22 cellular contexts compared by ENCODE assay signal in the genomic region with DNA sequence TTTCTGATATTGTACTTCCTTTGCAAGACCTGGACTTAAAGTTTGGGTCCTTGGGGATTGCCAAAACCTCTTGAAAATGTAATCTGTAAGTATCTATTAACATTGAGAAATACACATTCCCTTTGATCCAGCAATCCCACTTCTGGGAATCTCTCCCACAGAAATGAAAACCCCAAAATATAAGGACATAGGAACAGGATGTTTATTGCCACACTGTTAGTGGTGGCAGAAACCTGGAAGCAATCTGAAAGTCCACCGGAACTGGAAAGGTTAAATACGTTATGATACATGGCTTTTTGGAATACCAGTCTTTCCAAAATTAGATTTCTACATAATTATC.
"Had no signal": no experiment of that assay in that cellular context is flagged by ENCODE, and none has a peak within 500 bp of the region (broad histone marks: within the 10 kb centered on the region; RNA-seq: fewer than 3 reads in every experiment).

No MANE protein-coding gene starts in this region.

- H3K4me1 Mint-ChIP-seq: activated CD4-positive, alpha-beta T cell treated with anti-CD3 and anti-CD28 coated beads, Interleukin-2, amount 10 ng/mL, durations not matched to agents 7 days and 5 days; activated naive CD8-positive, alpha-beta T cell treated with anti-CD3 and anti-CD28 coated beads, Interleukin-2, amount 50 U/mL, for 24 hours; central memory CD8-positive, alpha-beta T cell; T-cell had no signal

- H3K4me3 Mint-ChIP-seq: activated CD4-positive, alpha-beta memory T cell treated with anti-CD3 and anti-CD28 coated beads for 36 hours; activated CD4-positive, alpha-beta T cell treated with anti-CD3 and anti-CD28 coated beads, Interleukin-2, amount 10 ng/mL, durations not matched to agents 7 days and 5 days; activated naive CD8-positive, alpha-beta T cell treated with anti-CD3 and anti-CD28 coated beads, Interleukin-2, amount 50 U/mL, for 24 hours; activated T-cell treated with anti-CD3 and anti-CD28 coated beads, Interleukin-2, amount 50 U/mL, for 4 hours; brain; central memory CD8-positive, alpha-beta T cell; T-cell had no signal

- H3K27ac ChIP-seq: SK-N-MC had no signal

- H3K4me3 ChIP-seq: SK-N-MC had no signal

- H3K9me3 Mint-ChIP-seq: activated CD4-positive, alpha-beta memory T cell treated with anti-CD3 and anti-CD28 coated beads for 36 hours; activated CD4-positive, alpha-beta T cell treated with anti-CD3 and anti-CD28 coated beads, Interleukin-2, amount 10 ng/mL, durations not matched to agents 7 days and 5 days; activated naive CD4-positive, alpha-beta T cell treated with anti-CD3 and anti-CD28 coated beads, Interleukin-2, amount 50 U/mL, for 72 hours; activated naive CD8-positive, alpha-beta T cell treated with anti-CD3 and anti-CD28 coated beads, Interleukin-2, amount 50 U/mL, for 24 hours; activated T-cell treated with anti-CD3 and anti-CD28 coated beads, Interleukin-2, amount 50 U/mL, for 4 hours; central memory CD8-positive, alpha-beta T cell; T-cell had no signal

- ATAC-seq: activated naive CD4-positive, alpha-beta T cell treated with anti-CD3 and anti-CD28 coated beads, Interleukin-2, amount 50 U/mL, for 72 hours; activated naive CD8-positive, alpha-beta T cell treated with anti-CD3 and anti-CD28 coated beads, Interleukin-2, amount 50 U/mL, for 24 hours; activated T-cell treated with anti-CD3 and anti-CD28 coated beads, Interleukin-2, amount 50 U/mL, for 4 hours; Panc1; Right ventricle myocardium inferior; T-cell had no signal

- H3K27ac Mint-ChIP-seq: activated CD4-positive, alpha-beta memory T cell treated with anti-CD3 and anti-CD28 coated beads for 36 hours; activated CD4-positive, alpha-beta T cell treated with anti-CD3 and anti-CD28 coated beads, Interleukin-2, amount 10 ng/mL, durations not matched to agents 7 days and 5 days; activated naive CD4-positive, alpha-beta T cell treated with anti-CD3 and anti-CD28 coated beads, Interleukin-2, amount 50 U/mL, for 72 hours; activated naive CD8-positive, alpha-beta T cell treated with anti-CD3 and anti-CD28 coated beads, Interleukin-2, amount 50 U/mL, for 24 hours; T-cell had no signal

- H3K36me3 Mint-ChIP-seq: activated CD4-positive, alpha-beta memory T cell treated with anti-CD3 and anti-CD28 coated beads for 36 hours; activated naive CD4-positive, alpha-beta T cell treated with anti-CD3 and anti-CD28 coated beads, Interleukin-2, amount 50 U/mL, for 72 hours had no signal

- H3K27me3 Mint-ChIP-seq: activated CD4-positive, alpha-beta memory T cell treated with anti-CD3 and anti-CD28 coated beads for 36 hours; activated CD4-positive, alpha-beta T cell treated with anti-CD3 and anti-CD28 coated beads, Interleukin-2, amount 10 ng/mL, durations not matched to agents 7 days and 5 days; activated naive CD8-positive, alpha-beta T cell treated with anti-CD3 and anti-CD28 coated beads, Interleukin-2, amount 50 U/mL, for 24 hours; brain; central memory CD8-positive, alpha-beta T cell; T-cell had no signal

- DNase-seq: activated CD4-positive, alpha-beta memory T cell treated with anti-CD3 and anti-CD28 coated beads for 36 hours; activated CD4-positive, alpha-beta T cell treated with anti-CD3 and anti-CD28 coated beads, Interleukin-2, amount 10 ng/mL, durations not matched to agents 7 days and 5 days; activated CD4-positive, CD25-positive, alpha-beta regulatory T cell; activated CD8-positive, alpha-beta memory T cell treated with anti-CD3 and anti-CD28 coated beads for 24 hours; activated effector memory CD4-positive, alpha-beta T cell treated with anti-CD3 and anti-CD28 coated beads, Interleukin-2, amount 50 U/mL, for 16 hours; activated naive CD4-positive, alpha-beta T cell treated with Interleukin-2 at 50 U/mL for 16 hours; activated naive CD8-positive, alpha-beta T cell treated with anti-CD3 and anti-CD28 coated beads, Interleukin-2, amount 50 U/mL, for 24 hours; activated T-cell treated with anti-CD3 and anti-CD28 coated beads, Interleukin-2, amount 50 U/mL, for 4 hours; amygdala; Kasumi-1; NK-92 treated with Interleukin-12 subunit alpha and Interleukin-12 subunit beta, amount 100 ng/mL, for 24 hours; OCI-M1; RPMI8226; T-cell; T-helper 2 cell; T1000 had no signal
